In the genomic region with DNA sequence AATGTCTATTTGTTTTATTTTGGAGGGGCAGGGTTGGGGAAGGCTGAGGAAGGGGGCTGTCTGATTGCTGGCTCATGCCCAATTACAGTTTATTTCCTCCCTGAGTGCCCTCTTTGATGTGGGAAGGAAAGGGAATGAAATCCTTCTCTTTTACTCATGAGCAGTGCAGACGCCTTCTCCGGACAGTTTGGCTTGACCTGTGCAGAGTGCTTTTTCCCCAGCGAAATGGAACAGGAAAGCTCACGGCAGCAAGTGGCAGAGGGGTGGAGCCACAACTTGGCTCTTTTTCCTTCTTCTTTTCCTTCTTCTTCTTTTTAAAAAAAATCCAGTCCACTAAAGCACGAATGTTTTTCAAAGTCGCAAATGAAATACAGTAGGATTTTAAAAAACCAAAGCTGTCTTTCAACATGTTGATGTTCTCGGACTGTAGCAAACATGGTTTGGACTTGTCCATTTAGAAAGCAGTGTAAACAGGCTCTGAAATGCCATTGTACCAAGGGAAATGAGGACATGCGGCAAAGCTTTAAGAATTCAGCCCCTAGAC, we compare ENCODE assay signal across 9 cellular contexts. TPM values are rescaled to one million over a fixed set of nuclear protein-coding genes. Genes with fewer than 3 reads are reported as not detected.
A peak's percentile ranks its signal among the peaks of the same experiment; 100 is the strongest.
DNase-seq lines count a peak whose midpoint lies in the region; ATAC-seq and TF ChIP-seq lines count a peak whose summit lies in the region.
"Had no signal": no experiment of that assay in that cellular context is flagged by ENCODE, and none has a peak within 500 bp of the region (broad histone marks: within the 10 kb centered on the region; RNA-seq: fewer than 3 reads in every experiment).

No MANE protein-coding gene starts in this region.

- ATAC-seq in GM19351 (IDR thresholded peaks at IDR 0.05; ENCODE audit: unreplicated experiment) (no peak), GM18502 (IDR thresholded peaks at IDR 0.05; ENCODE audit: poor library complexity, unreplicated experiment) (no peak), GM21447 (IDR thresholded peaks at IDR 0.05; ENCODE audit: unreplicated experiment) (no peak)

- WGBS in HUES64, result 49% methylated on average over 8 of the region's 8 CpGs

- H3K4me3 ChIP-seq in HUES64 (ENCODE audit: low read length) (no peak overlapping the region), cardiac fibroblast (replicated peaks in 1 of 2; ENCODE audit: low read depth in 2 of 2, low read length in 2 of 2) (peak overlapping the region in 1 of 2 donors; percentile 13), stomach smooth muscle (ENCODE audit: low read length in 2 of 2) (peak overlapping the region; percentile 27 to 59)

- TF ChIP-seq CTCF in cardiac fibroblast (IDR thresholded peaks at IDR 0.05; ENCODE audit: low read depth, low read length), result no peak

- peak; percentile 52 to 79 for DNase-seq in cardiac fibroblast (ENCODE audit: low read depth in 2 of 2)
- no peak for DNase-seq in AG08395 (ENCODE audit: low spot score)
- DNase-seq: stimulated activated naive CD4-positive, alpha-beta T cell had no signal

- H3K9me3 ChIP-seq in HUES64 (ENCODE audit: insufficient read depth, low read depth, low read length) (no peaks in the 10 kb centered on the region), stomach smooth muscle (ENCODE audit: control insufficient read depth in 2 of 2, low read length in 2 of 2) (no peaks in the 10 kb centered on the region)

- H3K9ac ChIP-seq in HUES64 (ENCODE audit: low read depth, low read length), result peak overlapping the region; percentile 21; the same call in 1 of the 2 replicates
- H3K9ac ChIP-seq in stomach smooth muscle (ENCODE audit: low read length in 2 of 2), result no peak overlapping the region

- H3K36me3 ChIP-seq in HUES64 (ENCODE audit: insufficient read depth, low read length) (no peaks in the 10 kb centered on the region), stomach smooth muscle (ENCODE audit: control insufficient read depth in 2 of 2, insufficient read depth in 2 of 2, low read length in 2 of 2) (no peaks in the 10 kb centered on the region)

- H3K27me3 ChIP-seq in HUES64 (ENCODE audit: insufficient read depth, low read length) (no peaks in the 10 kb centered on the region), layer of hippocampus (ENCODE audit: control insufficient read depth, insufficient read depth, low read length) (no peaks in the 10 kb centered on the region), stomach smooth muscle (ENCODE audit: control insufficient read depth in 1 of 2, insufficient read depth in 2 of 2, low read length in 2 of 2) (no peaks in the 10 kb centered on the region)

- H3K27ac ChIP-seq in HUES64 (ENCODE audit: low read depth, low read length) (peak overlapping the region; percentile 55), layer of hippocampus (ENCODE audit: low read depth, low read length) (peak overlapping the region; percentile 12), stomach smooth muscle (ENCODE audit: low read length) (peak overlapping the region; percentile 13)

- H3K4me1 ChIP-seq in HUES64 (ENCODE audit: insufficient read depth, low read length), result peaks cover 35% of the 10 kb centered on the region
- H3K4me1 ChIP-seq in stomach smooth muscle (ENCODE audit: control insufficient read depth, insufficient read depth, low read length), result peaks cover 26% of the 10 kb centered on the region

RNA-seq across cellular contexts. Expression of a gene that starts 34.6 kb away (rescaled TPM):
- polyA plus RNA-seq in HUES64 (2013, experiment 1 of 2), result 16.7 TPM
- 22.8 TPM for polyA plus RNA-seq in HUES64 (2013, experiment 2 of 2)
